8 cellular contexts compared by ENCODE assay signal in the genomic region with DNA sequence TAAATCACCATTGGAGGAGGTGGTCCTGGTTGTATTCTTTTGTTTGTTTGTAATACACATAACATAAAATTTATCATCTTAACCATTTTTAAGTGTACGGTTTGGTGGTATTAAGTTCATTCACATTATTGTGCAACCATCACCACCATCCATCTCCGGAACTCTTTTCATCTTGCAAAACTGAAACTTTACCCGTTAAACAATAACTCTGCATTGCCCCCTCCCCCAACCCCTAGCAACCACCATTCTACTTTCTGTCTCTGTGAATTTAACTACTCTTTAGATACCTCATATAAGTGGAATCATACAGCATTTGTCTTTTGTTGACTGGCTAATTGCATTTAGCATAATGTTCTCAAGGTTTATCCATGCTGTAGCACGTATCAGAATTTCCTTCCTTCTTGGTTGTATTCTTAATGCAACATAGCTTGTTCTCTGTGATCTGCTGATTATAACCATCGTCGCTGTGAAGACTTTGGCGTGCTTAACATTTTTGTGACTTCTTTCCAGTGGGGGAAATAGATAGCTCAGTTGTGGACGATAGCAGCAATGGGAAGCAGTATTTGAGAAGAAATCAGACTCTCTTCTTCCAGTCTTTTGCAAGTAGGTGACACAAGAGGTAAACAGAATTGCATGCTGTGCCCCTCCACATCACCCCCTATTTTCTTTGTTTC.
DNase-seq lines count a peak whose midpoint lies in the region; ATAC-seq and TF ChIP-seq lines count a peak whose summit lies in the region.

No MANE protein-coding gene starts in this region.

- peaks cover 18% of the 10 kb centered on the region for H3K4me1 Mint-ChIP-seq in T-helper 17 cell

- peaks cover 14% of the 10 kb centered on the region for H3K27me3 Mint-ChIP-seq in T-helper 17 cell

- TF ChIP-seq EP300 in gastroesophageal sphincter (IDR thresholded peaks at IDR 0.05) = no peak

- ATAC-seq in HG02840 (IDR thresholded peaks at IDR 0.05; ENCODE audit: low FRiP score, unreplicated experiment) (peak; percentile 56), T-helper 17 cell (peak; percentile 58), GM18519 (IDR thresholded peaks at IDR 0.05; ENCODE audit: low FRiP score, unreplicated experiment) (no peak), gastroesophageal sphincter (no peak), GM21528 (IDR thresholded peaks at IDR 0.05; ENCODE audit: low FRiP score, unreplicated experiment) (no peak)

- H3K4me3 ChIP-seq in GM12865 (ENCODE audit: low read depth, low read length) (no peak overlapping the region), muscle layer of duodenum (ENCODE audit: low read depth in 1 of 2, low read length in 2 of 2) (no peak overlapping the region), gastroesophageal sphincter (no peak overlapping the region)

- TF ChIP-seq POLR2A in gastroesophageal sphincter (IDR thresholded peaks at IDR 0.05) = no peak

- no peak for TF ChIP-seq CTCF in GM12865 (IDR thresholded peaks at IDR 0.05; ENCODE audit: insufficient read depth, low read depth, low read length, missing control alignments)
- no peak for TF ChIP-seq CTCF in gastroesophageal sphincter (IDR thresholded peaks at IDR 0.05)

- peak overlapping the region; percentile 72 for H3K27ac Mint-ChIP-seq in T-helper 17 cell

- H3K9me3 ChIP-seq in T-helper 17 cell (ENCODE audit: control insufficient read depth, low read length, poor library complexity, severe bottlenecking) (no peaks in the 10 kb centered on the region), muscle layer of duodenum (ENCODE audit: control insufficient read depth in 1 of 2, low read length in 2 of 2) (no peaks in the 10 kb centered on the region), gastroesophageal sphincter (no peaks in the 10 kb centered on the region)

- no peaks in the 10 kb centered on the region for H3K36me3 Mint-ChIP-seq in T-helper 17 cell (ENCODE audit: low read depth)

- H3K27ac ChIP-seq in muscle layer of duodenum (ENCODE audit: low read length) (peak overlapping the region; percentile 1), gastroesophageal sphincter (peak overlapping the region in 1 of 4 donors; percentile 12)

- H3K27me3 ChIP-seq in muscle layer of duodenum (ENCODE audit: low read depth, low read length) = no peaks in the 10 kb centered on the region
- no peaks in the 10 kb centered on the region for H3K27me3 ChIP-seq in gastroesophageal sphincter

- peak overlapping the region; percentile 85 for H3K4me3 Mint-ChIP-seq in T-helper 17 cell

- no peaks in the 10 kb centered on the region for H3K36me3 ChIP-seq in muscle layer of duodenum (ENCODE audit: control insufficient read depth in 1 of 2, insufficient read depth in 2 of 2, low read length in 2 of 2)
- no peaks in the 10 kb centered on the region for H3K36me3 ChIP-seq in gastroesophageal sphincter

- peaks cover 0 to 10% of the 10 kb centered on the region in 2 donors for H3K4me1 ChIP-seq in muscle layer of duodenum (ENCODE audit: control insufficient read depth in 1 of 2, insufficient read depth in 2 of 2, low read length in 2 of 2)
- peaks cover 0 to 17% (median 5%) of the 10 kb centered on the region in 3 donors for H3K4me1 ChIP-seq in gastroesophageal sphincter

- peak; percentile 54 for DNase-seq in GM12865 (ENCODE audit: low read depth)
- DNase-seq in T-helper 17 cell = no peak
- DNase-seq in NCI-H1436 treated with DMSO at 0.1 percent for 48 hours (lab: John Stamatoyannopoulos, UW) = no peak

- 65% methylated on average over 6 to 8 of the region's 8 CpGs for WGBS in gastroesophageal sphincter (ENCODE audit: low coverage in 1 of 2), 2 donors

Comparison
In these comparisons a context has a peak if more than half of its experiments do, and no peak if none do; other contexts are left out.
1. ATAC-seq: peak in HG02840 (single experiment) and T-helper 17 cell (single experiment); none in GM18519 (single experiment), gastroesophageal sphincter (single experiment) and GM21528 (single experiment).